15 cellular contexts compared by ENCODE assay signal in genomic region chr1:30532621-30533020, GRCh38.
DNase-seq lines count a peak whose midpoint lies in the region; ATAC-seq, FAIRE-seq and TF ChIP-seq lines count a peak whose summit lies in the region.
"Had no signal": no experiment of that assay in that cellular context is flagged by ENCODE, and none has a peak within 500 bp of the region (broad histone marks: within the 10 kb centered on the region; RNA-seq: fewer than 3 reads in every experiment).

No MANE protein-coding gene starts in this region.

- ATAC-seq in WTC11 (no peak), left lobe of liver (no peak)
- no peak for ATAC-seq in stimulated activated naive B cell treated with anti-CD40 and anti-IgM and Interleukin-4, amounts not matched to agents 10 μg/mL and 1 μg/mL and 100 μg/mL, for 72 hours (replicated peaks)
- ATAC-seq: CD8-positive, alpha-beta T cell had no signal

- no peaks in the 10 kb centered on the region for H3K4me1 ChIP-seq in tibial nerve

- POLR2A ChIA-PET in WTC11 (lab: Charles Lee) = no interaction called here

- no peak for TF ChIP-seq EP300 in tibial nerve (IDR thresholded peaks at IDR 0.05)

- peak; percentile 65 for FAIRE-seq in urothelium cell line (lab: Jason Lieb, UNC)

- no peak overlapping the region for H3K27ac Mint-ChIP-seq in WTC11
- H3K27ac Mint-ChIP-seq in stimulated activated naive B cell treated with anti-CD40 and anti-IgM and Interleukin-4, amounts not matched to agents 10 μg/mL and 1 μg/mL and 100 μg/mL, for 72 hours = no peak overlapping the region
- H3K27ac Mint-ChIP-seq: CD14-positive monocyte; CD8-positive, alpha-beta T cell had no signal

- H3K27me3 Mint-ChIP-seq in WTC11 (ENCODE audit: low read depth) = no peaks in the 10 kb centered on the region; the same call in 1 of the 2 replicates
- H3K27me3 Mint-ChIP-seq in stimulated activated naive B cell treated with anti-CD40 and anti-IgM and Interleukin-4, amounts not matched to agents 10 μg/mL and 1 μg/mL and 100 μg/mL, for 72 hours = peaks cover 11 to 27% of the 10 kb centered on the region in 2 donors

- peaks cover 3% of the 10 kb centered on the region for H3K4me1 Mint-ChIP-seq in WTC11
- no peaks in the 10 kb centered on the region for H3K4me1 Mint-ChIP-seq in stimulated activated naive B cell treated with anti-CD40 and anti-IgM and Interleukin-4, amounts not matched to agents 10 μg/mL and 1 μg/mL and 100 μg/mL, for 72 hours
- H3K4me1 Mint-ChIP-seq: CD14-positive monocyte had no signal

- TF ChIP-seq CTCF in WTC11 (IDR thresholded peaks at IDR 0.05) (no peak), tibial nerve (IDR thresholded peaks at IDR 0.05) (no peak)

- no peak for TF ChIP-seq POLR2A in tibial nerve (IDR thresholded peaks at IDR 0.05)

- no peak overlapping the region for H3K4me3 ChIP-seq in tibial nerve

- no peaks in the 10 kb centered on the region for H3K36me3 Mint-ChIP-seq in WTC11
- H3K36me3 Mint-ChIP-seq in stimulated activated naive B cell treated with anti-CD40 and anti-IgM and Interleukin-4, amounts not matched to agents 10 μg/mL and 1 μg/mL and 100 μg/mL, for 72 hours = no peaks in the 10 kb centered on the region
- H3K36me3 Mint-ChIP-seq: CD14-positive monocyte; CD8-positive, alpha-beta T cell had no signal

- DNase-seq in activated CD8-positive, alpha-beta memory T cell treated with anti-CD3 and anti-CD28 coated beads for 24 hours = peak; percentile 19
- no peak for DNase-seq in activated CD8-positive, alpha-beta memory T cell treated with anti-CD3 and anti-CD28 coated beads, Interleukin-2, amount 50 U/mL, for 48 hours
- DNase-seq in WTC11 (ENCODE audit: low spot score) = no peak
- peak; percentile 23 for DNase-seq in left lobe of liver (ENCODE audit: low spot score)
- no peak for DNase-seq in urothelium cell line (ENCODE audit: low spot score)
- no peak for DNase-seq in stimulated activated naive B cell treated with anti-CD40 and anti-IgM and Interleukin-4, amounts not matched to agents 10 μg/mL and 1 μg/mL and 100 μg/mL, for 72 hours
- DNase-seq in tibial nerve (ENCODE audit: low spot score in 2 of 2) = no peak
- DNase-seq: CD8-positive, alpha-beta T cell; COR-L47; DMS53; GF-D8; H7; IMR-90 had no signal

- no peaks in the 10 kb centered on the region for H3K36me3 ChIP-seq in tibial nerve

- no peak overlapping the region for H3K4me3 Mint-ChIP-seq in WTC11
- no peak overlapping the region for H3K4me3 Mint-ChIP-seq in stimulated activated naive B cell treated with anti-CD40 and anti-IgM and Interleukin-4, amounts not matched to agents 10 μg/mL and 1 μg/mL and 100 μg/mL, for 72 hours
- H3K4me3 Mint-ChIP-seq: CD14-positive monocyte; CD8-positive, alpha-beta T cell had no signal

- H3K9me3 Mint-ChIP-seq in WTC11 = 0 out of 2 replicates have a peak, but pooled peaks cover 3% of the 10 kb centered on the region
- H3K9me3 Mint-ChIP-seq in stimulated activated naive B cell treated with anti-CD40 and anti-IgM and Interleukin-4, amounts not matched to agents 10 μg/mL and 1 μg/mL and 100 μg/mL, for 72 hours = peaks cover 0 to 2% of the 10 kb centered on the region in 2 donors
- H3K9me3 Mint-ChIP-seq: CD8-positive, alpha-beta T cell had no signal

- H3K27ac ChIP-seq in tibial nerve = no peak overlapping the region
- H3K27ac ChIP-seq: 22Rv1 had no signal

- whole genome bisulfite sequencing in tibial nerve, 2 donors = 85 to 89% methylated on average over 3 of the region's 3 CpGs

- CTCF ChIA-PET in WTC11 (lab: Charles Lee) = interaction anchor here (0.7 to 1.1 kb wide), 2 partner anchors 9 to 153 kb away, joined by 3 read pairs; no protein-coding TSS in a partner anchor

- H3K27me3 ChIP-seq in tibial nerve = no peaks in the 10 kb centered on the region

- peaks cover 0 to 17% (median 0%) of the 10 kb centered on the region in 4 donors for H3K9me3 ChIP-seq in tibial nerve

TF ChIP-seq in WTC11, 78 proteins besides CTCF, POLR2A, EP300 and RAD21:
- TF ChIP-seq MAX (CRISPR knock-in tag; IDR thresholded peaks at IDR 0.05) (peak; percentile 27; the same call in 1 of the 2 replicates), FOXP4 (CRISPR knock-in tag; IDR thresholded peaks at IDR 0.05) (no peak)

Comparison
In these comparisons a context has a peak if more than half of its experiments do, and no peak if none do; other contexts are left out.
1. DNase-seq: peak in activated CD8-positive, alpha-beta memory T cell treated with anti-CD3 and anti-CD28 coated beads for 24 hours (single experiment) and left lobe of liver (single experiment); none in activated CD8-positive, alpha-beta memory T cell treated with anti-CD3 and anti-CD28 coated beads, Interleukin-2, amount 50 U/mL, for 48 hours (single experiment), WTC11 (single experiment), urothelium cell line (single experiment), stimulated activated naive B cell treated with anti-CD40 and anti-IgM and Interleukin-4, amounts not matched to agents 10 μg/mL and 1 μg/mL and 100 μg/mL, for 72 hours (single experiment) and tibial nerve (0 of 2).